9 cellular contexts compared by ENCODE assay signal in genomic region chr15:45307230-45307924, GRCh38. TPM values are rescaled to one million over a fixed set of nuclear protein-coding genes. Genes with fewer than 3 reads are reported as not detected.
A peak's percentile ranks its signal among the peaks of the same experiment; 100 is the strongest.
DNase-seq lines count a peak whose midpoint lies in the region; ATAC-seq and TF ChIP-seq lines count a peak whose summit lies in the region.
"Had no signal": no experiment of that assay in that cellular context is flagged by ENCODE, and none has a peak within 500 bp of the region (broad histone marks: within the 10 kb centered on the region; RNA-seq: fewer than 3 reads in every experiment).

No MANE protein-coding gene starts in this region.

- H3K36me3 Mint-ChIP-seq in GM23338 (ENCODE audit: low read depth) (no peaks in the 10 kb centered on the region), natural killer cell (no peaks in the 10 kb centered on the region)

- TF ChIP-seq CTCF in GM23338 (conservative IDR thresholded peaks at IDR 0.05; ENCODE audit: low read depth in 2 of 2): peak; percentile 38 to 41
- peak; percentile 49 for TF ChIP-seq CTCF in natural killer cell (IDR thresholded peaks at IDR 0.05)

- no peak overlapping the region for H2AFZ ChIP-seq in GM23338

- no peaks in the 10 kb centered on the region for H3F3A ChIP-seq in GM23338 (replicated peaks; ENCODE audit: low read depth)

- H3K27me3 Mint-ChIP-seq in GM23338 (ENCODE audit: insufficient read depth, low read depth, poor library complexity): peaks cover 4% of the 10 kb centered on the region
- H3K27me3 Mint-ChIP-seq in natural killer cell (ENCODE audit: low read depth in 2 of 2): peaks cover 25 to 30% of the 10 kb centered on the region in 2 donors

- no peaks in the 10 kb centered on the region for H3K79me2 ChIP-seq in GM23338 (replicated peaks; ENCODE audit: insufficient read depth)

- intact Hi-C loops in natural killer cell (cut with micrococcal nuclease): loop anchor here (1.0 to 5.0 kb wide), 2 partner anchors 92 to 150 kb away; no protein-coding TSS in a partner anchor

- H3K9me2 ChIP-seq in GM23338 (ENCODE audit: insufficient read depth): no peaks in the 10 kb centered on the region

- H3K36me3 ChIP-seq in GM23338 (ENCODE audit: insufficient read depth): no peaks in the 10 kb centered on the region
- H3K36me3 ChIP-seq: SJSA1 had no signal

- H3K27ac ChIP-seq in GM23338 (ENCODE audit: low read depth): no peak overlapping the region
- H3K27ac ChIP-seq: SJSA1 had no signal

- no peaks in the 10 kb centered on the region for H3K27me3 ChIP-seq in GM23338 (ENCODE audit: insufficient read depth)

- H3K4me3 ChIP-seq in GM23338: no peak overlapping the region
- H3K4me3 ChIP-seq: SJSA1 had no signal

- ATAC-seq in GM23338: no peak
- peak in 2 of 3 donors; percentile 64 to 66 for ATAC-seq in natural killer cell
- ATAC-seq in GM19455 (IDR thresholded peaks at IDR 0.05; ENCODE audit: unreplicated experiment): no peak
- ATAC-seq in GM18519 (IDR thresholded peaks at IDR 0.05; ENCODE audit: low FRiP score, unreplicated experiment): no peak

- H4K20me1 ChIP-seq in GM23338 (replicated peaks; ENCODE audit: insufficient read depth): no peaks in the 10 kb centered on the region

- H3K4me1 Mint-ChIP-seq in GM23338 (no peaks in the 10 kb centered on the region), natural killer cell (peaks cover 9 to 11% of the 10 kb centered on the region in 2 donors)

- H3K9me3 Mint-ChIP-seq in GM23338: peaks cover 10% of the 10 kb centered on the region; the same call in 2 of the 3 replicates
- no peaks in the 10 kb centered on the region for H3K9me3 Mint-ChIP-seq in natural killer cell

- DNase-seq in CD1c-positive myeloid dendritic cell (ENCODE audit: extremely low spot score): peak; percentile 42
- peak; percentile 18 for DNase-seq in GM23338 (ENCODE audit: low spot score)
- DNase-seq in RPMI7951 (ENCODE audit: low read depth): peak; percentile 90
- peak; percentile 61 for DNase-seq in epidermal melanocyte (ENCODE audit: insufficient read length, low spot score)
- DNase-seq in natural killer cell: no peak
- DNase-seq in NK-92 (lab: John Stamatoyannopoulos, UW; ENCODE audit: unreplicated experiment): no peak

- H3K27ac Mint-ChIP-seq in GM23338: no peak overlapping the region
- H3K27ac Mint-ChIP-seq in natural killer cell: peak overlapping the region in 1 of 2 donors; percentile 44

- H3K4me2 ChIP-seq in GM23338: no peak overlapping the region

- H3K4me3 Mint-ChIP-seq in GM23338 (no peak overlapping the region), natural killer cell (peak overlapping the region; percentile 79)

- no peaks in the 10 kb centered on the region for H3K4me1 ChIP-seq in GM23338 (ENCODE audit: insufficient read depth)
- H3K4me1 ChIP-seq: SJSA1 had no signal

TF ChIP-seq in GM23338, 12 proteins besides CTCF, POLR2A, EP300 and RAD21 (continues in another document):
- TF ChIP-seq ETS1 (IDR thresholded peaks at IDR 0.05): no peak
- TF ChIP-seq REST (IDR thresholded peaks at IDR 0.05; ENCODE audit: unreplicated experiment): no peak
- TF ChIP-seq JUNB (IDR thresholded peaks at IDR 0.05; ENCODE audit: unreplicated experiment): no peak
- TF ChIP-seq ZNF462 (CRISPR knock-in tag; IDR thresholded peaks at IDR 0.05): no peak
- no peak for TF ChIP-seq ZNF331 (CRISPR knock-in tag; IDR thresholded peaks at IDR 0.05; ENCODE audit: low read depth)
- no peak for TF ChIP-seq NANOG (IDR thresholded peaks at IDR 0.05; ENCODE audit: borderline replicate concordance)

RNA-seq across cellular contexts. Expression of gene SLC28A2, which starts 55.3 kb away (rescaled TPM):
- total RNA-seq in GM23338 (2014; rRNA removed; shearing (Covaris generic)): not detected in 2 replicates
- 0.14 and 0.18 TPM in 2 replicates for polyA plus RNA-seq in GM23338 (2016; fragmentation: Nextera tagmentation; extraction: Ambion mirVana)
- total RNA-seq in RPMI7951 (2014; rRNA removed; shearing (Covaris generic)): not detected in 2 replicates
- not detected for total RNA-seq in natural killer cell
- total RNA-seq: SJSA1 had no signal

Comparison
In these comparisons a context has a peak if more than half of its experiments do, and no peak if none do; other contexts are left out.
1. DNase-seq: peak in CD1c-positive myeloid dendritic cell (single experiment), GM23338 (single experiment), RPMI7951 (single experiment) and epidermal melanocyte (single experiment); none in natural killer cell (single experiment) and NK-92 (single experiment).
2. ATAC-seq: peak in natural killer cell (2 of 3); none in GM23338 (single experiment), GM19455 (single experiment) and GM18519 (single experiment).